12 cellular contexts compared by ENCODE assay signal in genomic region chr1:198918920-198919319, GRCh38.
DNase-seq lines count a peak whose midpoint lies in the region; ATAC-seq, FAIRE-seq and TF ChIP-seq lines count a peak whose summit lies in the region.
"Had no signal": no experiment of that assay in that cellular context is flagged by ENCODE, and none has a peak within 500 bp of the region (broad histone marks: within the 10 kb centered on the region; RNA-seq: fewer than 3 reads in every experiment).

No MANE protein-coding gene starts in this region.

- intact Hi-C loops in PC-3 (cut with micrococcal nuclease), result loop anchor here (2.0 kb wide), 1 partner anchor 14 kb away; no protein-coding TSS in a partner anchor

- no peak overlapping the region; the same call in 1 of the 2 replicates for H3K4me3 ChIP-seq in PC-3 (ENCODE audit: low read length)
- no peak overlapping the region for H3K4me3 ChIP-seq in bronchial epithelial cell (ENCODE audit: low read depth, low read length)
- H3K4me3 ChIP-seq in smooth muscle cell, result no peak overlapping the region
- H3K4me3 ChIP-seq: mucosa of descending colon had no signal

- WGBS in smooth muscle cell (ENCODE audit: low lambda C conversion rate), result 54% methylated on average over 5 of the region's 5 CpGs

- no peaks in the 10 kb centered on the region for H3K27me3 Mint-ChIP-seq in activated T-cell treated with anti-CD3 and anti-CD28 coated beads, Interleukin-2, amount 50 U/mL, for 24 hours

- H3K9ac ChIP-seq in PC-3 (ENCODE audit: low read length) (no peak overlapping the region), smooth muscle cell (ENCODE audit: low read depth) (no peak overlapping the region)

- no peaks in the 10 kb centered on the region for H3F3A ChIP-seq in PC-3 (ENCODE audit: low read length, unreplicated experiment)
- H3F3A ChIP-seq in smooth muscle cell (ENCODE audit: low read depth), result peaks cover 55% of the 10 kb centered on the region

- POLR2A ChIA-PET in PC-3 (lab: Charles Lee; ENCODE audit: unreplicated experiment), result no interaction called here

- CTCF ChIA-PET in PC-3 (lab: Charles Lee), result no interaction called here

- H2AFZ ChIP-seq in PC-3 (ENCODE audit: low read length) (no peak overlapping the region), smooth muscle cell (ENCODE audit: low read depth) (no peak overlapping the region)

- no TSS peak for BruUV-seq in PC-3 (replicated peaks; lab: Mats Ljungman, UMichigan)

- H3K4me3 Mint-ChIP-seq in activated T-cell treated with anti-CD3 and anti-CD28 coated beads, Interleukin-2, amount 50 U/mL, for 24 hours, result peak overlapping the region; percentile 55

- H4K20me1 ChIP-seq in PC-3 (ENCODE audit: low read length) (no peaks in the 10 kb centered on the region), smooth muscle cell (ENCODE audit: low read depth) (peaks cover 100% of the 10 kb centered on the region)

- H3K9me3 Mint-ChIP-seq in activated T-cell treated with anti-CD3 and anti-CD28 coated beads, Interleukin-2, amount 50 U/mL, for 24 hours, result no peaks in the 10 kb centered on the region

- H3K27me3 ChIP-seq in PC-3 (ENCODE audit: low read length), result no peaks in the 10 kb centered on the region
- no peaks in the 10 kb centered on the region for H3K27me3 ChIP-seq in bronchial epithelial cell (ENCODE audit: control insufficient read depth, insufficient read depth, low read length)
- H3K27me3 ChIP-seq in smooth muscle cell (ENCODE audit: low read depth), result no peaks in the 10 kb centered on the region

- FAIRE-seq in bronchial epithelial cell (lab: Jason Lieb, UNC), result no peak

- H3K27ac ChIP-seq in PC-3 (ENCODE audit: low read length), result peak overlapping the region; percentile 28
- H3K27ac ChIP-seq in smooth muscle cell (ENCODE audit: low read depth), result peak overlapping the region; percentile 81

- peak overlapping the region; percentile 91 for H3K27ac Mint-ChIP-seq in activated T-cell treated with anti-CD3 and anti-CD28 coated beads, Interleukin-2, amount 50 U/mL, for 24 hours

- H3K79me2 ChIP-seq in PC-3 (ENCODE audit: low read length) (peaks cover 42% of the 10 kb centered on the region), smooth muscle cell (ENCODE audit: low read depth) (peaks cover 100% of the 10 kb centered on the region)

- H3K36me3 ChIP-seq in PC-3 (ENCODE audit: low read depth, low read length), result no peaks in the 10 kb centered on the region
- H3K36me3 ChIP-seq in bronchial epithelial cell (ENCODE audit: control insufficient read depth, insufficient read depth, low read length), result no peaks in the 10 kb centered on the region
- H3K36me3 ChIP-seq in smooth muscle cell (ENCODE audit: low read depth), result no peaks in the 10 kb centered on the region

- H3K9me3 ChIP-seq in PC-3 (ENCODE audit: low read length), result no peaks in the 10 kb centered on the region
- no peaks in the 10 kb centered on the region for H3K9me3 ChIP-seq in smooth muscle cell (replicated peaks; ENCODE audit: low read depth)
- H3K9me3 ChIP-seq: mucosa of descending colon had no signal

- DNase-seq in activated T-cell treated with anti-CD3 and anti-CD28 coated beads, Interleukin-2, amount 50 U/mL, for 24 hours, result no peak
- no peak for DNase-seq in activated T-cell treated with anti-CD3 and anti-CD28 coated beads, Interleukin-2, amount 50 U/mL, for 1 hour
- DNase-seq in PC-3 (peak; percentile 58), bronchial epithelial cell (ENCODE audit: low read depth) (peak; percentile 83), smooth muscle cell (lab: John Stamatoyannopoulos, UW; ENCODE audit: unreplicated experiment) (no peak), NCI-H1417 (lab: John Stamatoyannopoulos, UW) (no peak)
- DNase-seq in stimulated activated CD4-positive, alpha-beta T cell treated with anti-CD3 and anti-CD28 coated beads, Interleukin-12 subunit alpha, Interleukin-12 subunit beta, amount 100 ng/mL, for 4 hours, result no peak
- DNase-seq: activated CD4-positive, CD25-positive, alpha-beta regulatory T cell treated with anti-CD3 and anti-CD28 coated beads, Interleukin-2, amount 50 U/mL, for 72 hours; DMS153; mucosa of descending colon; NCI-H2081 had no signal

- ATAC-seq in PC-3, result peak; percentile 72
- ATAC-seq in GM19455 (IDR thresholded peaks at IDR 0.05; ENCODE audit: unreplicated experiment), result no peak

- TF ChIP-seq CTCF in PC-3 (conservative IDR thresholded peaks at IDR 0.05; ENCODE audit: low read depth, low read length) (no peak), bronchial epithelial cell (IDR thresholded peaks at IDR 0.05; ENCODE audit: insufficient read depth, low read length, severe bottlenecking) (no peak), smooth muscle cell (IDR thresholded peaks at IDR 0.05; ENCODE audit: borderline replicate concordance, insufficient read depth, poor library complexity, severe bottlenecking) (no peak)

- H3K4me2 ChIP-seq in PC-3 (ENCODE audit: low read length) (0 out of 2 replicates have a peak overlapping the region, but pooled peaks have one; percentile 30), smooth muscle cell (peak overlapping the region; percentile 55)

- H3K4me1 Mint-ChIP-seq in activated T-cell treated with anti-CD3 and anti-CD28 coated beads, Interleukin-2, amount 50 U/mL, for 24 hours (ENCODE audit: low read depth), result peaks cover 72% of the 10 kb centered on the region

- no peaks in the 10 kb centered on the region for H3K9me2 ChIP-seq in PC-3 (replicated peaks; ENCODE audit: low read length)

- H3K4me1 ChIP-seq in PC-3 (ENCODE audit: insufficient read depth, low read length) (peaks cover 29% of the 10 kb centered on the region), smooth muscle cell (ENCODE audit: low read depth) (peaks cover 3% of the 10 kb centered on the region)

- H3K36me3 Mint-ChIP-seq in activated T-cell treated with anti-CD3 and anti-CD28 coated beads, Interleukin-2, amount 50 U/mL, for 24 hours (ENCODE audit: low read depth), result peaks cover 5% of the 10 kb centered on the region

Comparison
In these comparisons a context has a peak if more than half of its experiments do, and no peak if none do; other contexts are left out.
1. DNase-seq: peak in PC-3 (single experiment) and bronchial epithelial cell (single experiment); none in activated T-cell treated with anti-CD3 and anti-CD28 coated beads, Interleukin-2, amount 50 U/mL, for 24 hours (single experiment), activated T-cell treated with anti-CD3 and anti-CD28 coated beads, Interleukin-2, amount 50 U/mL, for 1 hour (single experiment), smooth muscle cell (single experiment), stimulated activated CD4-positive, alpha-beta T cell treated with anti-CD3 and anti-CD28 coated beads, Interleukin-12 subunit alpha, Interleukin-12 subunit beta, amount 100 ng/mL, for 4 hours (single experiment) and NCI-H1417 (0 of 3).